Comparison of ENCODE assay signal across 28 cellular contexts in the genomic region with DNA sequence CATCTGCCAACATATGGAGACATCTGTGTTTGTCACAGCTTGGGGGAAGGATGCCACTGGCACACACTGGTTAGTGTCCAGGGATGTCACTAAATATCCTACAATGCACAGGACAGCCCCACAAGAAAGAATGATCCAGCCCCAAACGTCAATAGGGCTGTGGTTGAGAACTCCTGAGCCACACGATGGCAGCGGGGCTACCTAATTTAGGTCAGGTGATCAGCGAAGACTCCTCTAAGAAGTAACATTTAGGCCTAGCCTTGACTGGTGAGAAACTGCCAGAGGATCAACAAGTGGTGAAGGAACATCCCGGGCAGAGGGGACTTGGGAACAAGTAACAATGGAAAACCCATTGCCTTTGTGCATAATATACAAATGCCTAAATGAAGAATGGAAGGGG. TPM values are rescaled to one million over a fixed set of nuclear protein-coding genes. Genes with fewer than 3 reads are reported as not detected.
DNase-seq lines count a peak whose midpoint lies in the region; ATAC-seq and TF ChIP-seq lines count a peak whose summit lies in the region.
"Had no signal": no experiment of that assay in that cellular context is flagged by ENCODE, and none has a peak within 500 bp of the region (broad histone marks: within the 10 kb centered on the region; RNA-seq: fewer than 3 reads in every experiment).

No MANE protein-coding gene starts in this region.

- DNase-seq in DMS 273 (lab: John Stamatoyannopoulos, UW; ENCODE audit: unreplicated experiment): peak; percentile 6
- DNase-seq in DMS 273 treated with DMSO at 0.1 percent for 48 hours (lab: John Stamatoyannopoulos, UW): no peak
- no peak for DNase-seq in H9
- DNase-seq in nephron progenitor cell: no peak
- DNase-seq in ovary: no peak
- DNase-seq: activated CD4-positive, alpha-beta memory T cell treated with anti-CD3 and anti-CD28 coated beads, Interleukin-2, amount 10 ng/mL, durations not matched to agents 7 days and 5 days; activated CD4-positive, alpha-beta T cell treated with anti-CD3 and anti-CD28 coated beads for 1 hour; activated CD8-positive, alpha-beta memory T cell treated with anti-CD3 and anti-CD28 coated beads, Interleukin-2, amount 50 U/mL, for 48 hours; anterior cingulate cortex; effector memory CD8-positive, alpha-beta T cell; head of caudate nucleus; kidney; NCI-H1105; NCI-H187 treated with DMSO at 0.1 percent for 48 hours; NCI-H526; sigmoid colon; stimulated activated naive CD4-positive, alpha-beta T cell had no signal

- no peaks in the 10 kb centered on the region for H3K36me3 ChIP-seq in ovary
- H3K36me3 ChIP-seq: neutrophil, prostate gland, sigmoid colon had no signal

- H3K23ac ChIP-seq in H9 (ENCODE audit: insufficient read length, low read depth, low read length): no peak overlapping the region

- peak overlapping the region; percentile 2 for H3K18ac ChIP-seq in H9 (ENCODE audit: insufficient read length, low read depth, low read length)

- no peak overlapping the region for H3K4ac ChIP-seq in H9 (ENCODE audit: low read depth, low read length)

- H3K4me1 Mint-ChIP-seq in H9 (peaks cover 45 to 63% of the 10 kb centered on the region in 2 experiments), brain (peaks cover 41% of the 10 kb centered on the region), nephron progenitor cell (peaks cover 53% of the 10 kb centered on the region)

- no peak for TF ChIP-seq CTCF in H9 (conservative IDR thresholded peaks at IDR 0.05)
- TF ChIP-seq CTCF in brain (conservative IDR thresholded peaks at IDR 0.05): no peak
- no peak for TF ChIP-seq CTCF in nephron progenitor cell (IDR thresholded peaks at IDR 0.05)
- no peak for TF ChIP-seq CTCF in ovary (IDR thresholded peaks at IDR 0.05)

- no peaks in the 10 kb centered on the region for H3K79me1 ChIP-seq in H9 (ENCODE audit: insufficient read depth, low read depth, low read length, poor library complexity, severe bottlenecking)

- intact Hi-C loops in ovary (cut with DNase I): loop anchor here in 3 of 4 donors (5.0 kb wide), 4 partner anchors 78 to 222 kb away; a partner anchor contains a TSS

- H3K27ac ChIP-seq in H9 (ENCODE audit: insufficient read length, low read depth, low read length) (no peak overlapping the region), ovary (no peak overlapping the region)
- H3K27ac ChIP-seq: 22Rv1, coronary artery, neutrophil, prostate gland, RWPE1 had no signal

- TF ChIP-seq EP300 in ovary (IDR thresholded peaks at IDR 0.05): no peak

- WGBS in H9 (ENCODE audit: extremely low coverage, insufficient read length, low lambda C conversion rate): no CpG with 5 or more reads among the region's 5 CpGs
- WGBS in ovary, 3 donors: 86 to 92% (median 87%) methylated on average over 5 of the region's 5 CpGs

- H3K27ac Mint-ChIP-seq in H9: peak overlapping the region; percentile 64 to 85 (median 77); a peak in 6 of 7 replicates
- peak overlapping the region in 3 of 5 experiments; percentile 20 to 71 (median 71) for H3K27ac Mint-ChIP-seq in brain
- peak overlapping the region; percentile 89 for H3K27ac Mint-ChIP-seq in nephron progenitor cell
- H3K27ac Mint-ChIP-seq: activated CD4-positive, alpha-beta memory T cell treated with anti-CD3 and anti-CD28 coated beads, Interleukin-2, amount 10 ng/mL, durations not matched to agents 7 days and 5 days; activated naive CD8-positive, alpha-beta T cell; activated T-helper 2 cell treated with anti-CD3 and anti-CD28 coated beads, Interferon-gamma antibody, Interleukin-2, Interleukin-4, amounts not matched to agents 10 μg/mL and 5 μg/mL and 100 μg/mL, durations not matched to agents 14 hours and 24 hours and 36 hours; effector memory CD8-positive, alpha-beta T cell had no signal

- H2BK5ac ChIP-seq in H9 (ENCODE audit: insufficient read length, low read length): no peak overlapping the region

- no peak overlapping the region for H4K5ac ChIP-seq in H9 (ENCODE audit: insufficient read length, low read depth, low read length)

- H2BK15ac ChIP-seq in H9 (ENCODE audit: low read depth, low read length): no peak overlapping the region

- H3K9me3 Mint-ChIP-seq in H9: no peaks in the 10 kb centered on the region
- no peaks in the 10 kb centered on the region for H3K9me3 Mint-ChIP-seq in brain
- no peaks in the 10 kb centered on the region for H3K9me3 Mint-ChIP-seq in nephron progenitor cell
- H3K9me3 Mint-ChIP-seq: activated CD4-positive, alpha-beta memory T cell treated with anti-CD3 and anti-CD28 coated beads, Interleukin-2, amount 10 ng/mL, durations not matched to agents 7 days and 5 days; activated T-helper 2 cell treated with anti-CD3 and anti-CD28 coated beads, Interferon-gamma antibody, Interleukin-2, Interleukin-4, amounts not matched to agents 10 μg/mL and 5 μg/mL and 100 μg/mL, durations not matched to agents 14 hours and 24 hours and 36 hours; effector memory CD8-positive, alpha-beta T cell had no signal

- no peaks in the 10 kb centered on the region for H3K27me3 Mint-ChIP-seq in H9 (ENCODE audit: low read depth)
- H3K27me3 Mint-ChIP-seq in brain: peaks cover 18% of the 10 kb centered on the region
- H3K27me3 Mint-ChIP-seq in nephron progenitor cell (ENCODE audit: low read depth, poor library complexity): no peaks in the 10 kb centered on the region
- H3K27me3 Mint-ChIP-seq: activated naive CD8-positive, alpha-beta T cell; effector memory CD8-positive, alpha-beta T cell had no signal

- H3T11ph ChIP-seq in H9 (ENCODE audit: low read length): no peak overlapping the region

- no peak for TF ChIP-seq POLR2A in ovary (IDR thresholded peaks at IDR 0.05)

- H3K14ac ChIP-seq in H9 (ENCODE audit: insufficient read depth, low read length): no peak overlapping the region; the same call in 1 of the 2 replicates

- H4K20me1 ChIP-seq in H9 (ENCODE audit: control insufficient read depth, insufficient read depth, insufficient read length): no peaks in the 10 kb centered on the region

- peaks cover 4% of the 10 kb centered on the region; the same call in 1 of the 2 replicates for H3K79me2 ChIP-seq in H9 (ENCODE audit: insufficient read depth, low read length)

- H3K9me3 ChIP-seq in H9 (ENCODE audit: control insufficient read depth, low read depth, low read length) (no peaks in the 10 kb centered on the region), ovary (no peaks in the 10 kb centered on the region)
- H3K9me3 ChIP-seq: neutrophil, prostate gland, sigmoid colon had no signal

- H3K4me3 ChIP-seq in ovary: no peak overlapping the region
- H3K4me3 ChIP-seq: coronary artery, prostate gland, sigmoid colon had no signal

- H3K36me3 Mint-ChIP-seq in H9 (ENCODE audit: insufficient read depth in 1 of 3, low read depth in 3 of 3): peaks cover 0 to under 1% (median under 1%) of the 10 kb centered on the region in 3 experiments; a peak in 2 of 7 replicates
- H3K36me3 Mint-ChIP-seq in brain: no peaks in the 10 kb centered on the region
- H3K36me3 Mint-ChIP-seq in nephron progenitor cell (ENCODE audit: low read depth): no peaks in the 10 kb centered on the region
- H3K36me3 Mint-ChIP-seq: activated naive CD8-positive, alpha-beta T cell had no signal

- H3K27me3 ChIP-seq in H9 (ENCODE audit: insufficient read depth, low read length) (no peaks in the 10 kb centered on the region), ovary (no peaks in the 10 kb centered on the region)
- H3K27me3 ChIP-seq: sigmoid colon had no signal

- H3K56ac ChIP-seq in H9 (ENCODE audit: insufficient read length, low read depth, low read length): no peak overlapping the region

- peak overlapping the region; percentile 10 for H2BK12ac ChIP-seq in H9 (ENCODE audit: insufficient read length, low read depth, low read length)

- peak overlapping the region; percentile 86 for H2AK5ac ChIP-seq in H9 (ENCODE audit: insufficient read length, low read length)

- no peak overlapping the region for H2AFZ ChIP-seq in H9 (ENCODE audit: low read length)

- H2BK120ac ChIP-seq in H9 (ENCODE audit: low read depth, low read length, poor library complexity, severe bottlenecking): peak overlapping the region; percentile 56

- H4K8ac ChIP-seq in H9 (replicated peaks; ENCODE audit: insufficient read length, low read depth, low read length): no peak overlapping the region

- H2BK20ac ChIP-seq in H9 (ENCODE audit: low read depth, low read length, poor library complexity, severe bottlenecking): peak overlapping the region; percentile 66

- no peak overlapping the region for H3K4me2 ChIP-seq in H9 (ENCODE audit: insufficient read depth, insufficient read length, low read length)

- peak overlapping the region in 1 of 2 experiments; percentile 52; a peak in 2 of 5 replicates for H3K4me3 Mint-ChIP-seq in H9
- peak overlapping the region in 3 of 5 experiments; percentile 18 to 72 (median 57) for H3K4me3 Mint-ChIP-seq in brain
- H3K4me3 Mint-ChIP-seq in nephron progenitor cell: peak overlapping the region; percentile 34
- H3K4me3 Mint-ChIP-seq: activated CD4-positive, alpha-beta memory T cell treated with anti-CD3 and anti-CD28 coated beads, Interleukin-2, amount 10 ng/mL, durations not matched to agents 7 days and 5 days; activated naive CD8-positive, alpha-beta T cell; effector memory CD8-positive, alpha-beta T cell had no signal

- H4K91ac ChIP-seq in H9 (ENCODE audit: insufficient read length, low read depth, low read length): no peak overlapping the region

- peaks cover 13% of the 10 kb centered on the region for H3K4me1 ChIP-seq in H9 (ENCODE audit: insufficient read depth, low read length)
- H3K4me1 ChIP-seq in ovary (ENCODE audit: insufficient read depth): peaks cover 4% of the 10 kb centered on the region
- H3K4me1 ChIP-seq: prostate gland had no signal

- no peak overlapping the region for H3K9ac ChIP-seq in H9 (ENCODE audit: extremely low read depth, insufficient read length, low read length)

- peaks cover 15% of the 10 kb centered on the region for H3K23me2 ChIP-seq in H9 (ENCODE audit: insufficient read length, low read depth, low read length, poor library complexity, severe bottlenecking)

- no peak for ATAC-seq in GM18867 (IDR thresholded peaks at IDR 0.05; ENCODE audit: unreplicated experiment)
- no peak for ATAC-seq in HG03175 (IDR thresholded peaks at IDR 0.05; ENCODE audit: unreplicated experiment)
- ATAC-seq: effector memory CD8-positive, alpha-beta T cell; HepG2 had no signal

RNA-seq across cellular contexts. Expression of a gene that starts 5.0 kb away (rescaled TPM):
- total RNA-seq in H9 (2021): 251 and 261 TPM in 2 replicates
- 53.1 TPM for polyA plus RNA-seq in brain (ENCODE audit: insufficient read depth, low read depth, low replicate concordance)
- 10 to 100 TPM; 30.9 to 93.4 (median 55.6) TPM for total RNA-seq in ovary
- polyA plus RNA-seq in ovary: 10 to 100 TPM; 68.0 to 78.1 TPM
